ENCODE assay signal across 12 cellular contexts in genomic region chr4:38601244-38601915, GRCh38.
DNase-seq lines count a peak whose midpoint lies in the region; ATAC-seq and TF ChIP-seq lines count a peak whose summit lies in the region.
"Had no signal": no experiment of that assay in that cellular context is flagged by ENCODE, and none has a peak within 500 bp of the region (broad histone marks: within the 10 kb centered on the region; RNA-seq: fewer than 3 reads in every experiment).

No MANE protein-coding gene starts in this region.

- H3K9me3 ChIP-seq in HEK293 (ENCODE audit: control insufficient read depth, insufficient read depth, low read depth, low read length) (no peaks in the 10 kb centered on the region), prostate gland (no peaks in the 10 kb centered on the region), aorta (ENCODE audit: control insufficient read depth, low read length) (no peaks in the 10 kb centered on the region)
- H3K9me3 ChIP-seq in effector memory CD4-positive, alpha-beta T cell (ENCODE audit: control insufficient read depth, low read length) = no peaks in the 10 kb centered on the region

- no peaks in the 10 kb centered on the region for H3K36me3 ChIP-seq in HEK293 (ENCODE audit: control insufficient read depth in 2 of 2, insufficient read depth in 1 of 2, low read length in 2 of 2)
- H3K36me3 ChIP-seq in prostate gland = no peaks in the 10 kb centered on the region
- no peaks in the 10 kb centered on the region for H3K36me3 ChIP-seq in aorta (ENCODE audit: control insufficient read depth in 1 of 2, insufficient read depth in 2 of 2, low read length in 1 of 2)
- H3K36me3 ChIP-seq in effector memory CD4-positive, alpha-beta T cell (ENCODE audit: control insufficient read depth, insufficient read depth, low read length) = no peaks in the 10 kb centered on the region

- 59% methylated on average over 6 of the region's 6 CpGs for WGBS in prostate gland
- 70 to 73% methylated on average over 6 of the region's 6 CpGs for WGBS in aorta, 2 donors

- peak; percentile 78 for DNase-seq in NCI-H510A treated with DMSO at 0.1 percent for 48 hours (lab: John Stamatoyannopoulos, UW)
- no peak for DNase-seq in epithelial cell of prostate (ENCODE audit: low read depth, low spot score)
- peak; percentile 19 for DNase-seq in prostate gland (ENCODE audit: low spot score)
- DNase-seq in hepatic stellate cell (ENCODE audit: low spot score) = no peak
- DNase-seq in aorta = no peak
- no peak for DNase-seq in effector memory CD4-positive, alpha-beta T cell
- DNase-seq: anterior cingulate cortex; right cardiac atrium; stimulated activated naive B cell treated with anti-CD40 and anti-IgM and Interleukin-4, amounts not matched to agents 10 μg/mL and 1 μg/mL and 100 μg/mL, for 72 hours had no signal

- no peak for TF ChIP-seq POLR2A in prostate gland (IDR thresholded peaks at IDR 0.05)

- CTCF ChIA-PET in HEK293 (lab: Yijun Ruan, JAX) = interaction anchor here (0.7 kb wide), 1 partner anchor 383 kb away, joined by 3 read pairs; no protein-coding TSS in a partner anchor

- H3K27ac ChIP-seq in HEK293 (ENCODE audit: extremely low read depth, low read depth, low read length) (no peak overlapping the region), epithelial cell of prostate (peak overlapping the region; percentile 42), prostate gland (no peak overlapping the region), aorta (ENCODE audit: low read depth in 1 of 2, low read length in 2 of 2) (no peak overlapping the region)
- H3K27ac ChIP-seq in effector memory CD4-positive, alpha-beta T cell (ENCODE audit: insufficient read depth, low read length, poor library complexity, severe bottlenecking) = no peak overlapping the region

- POLR2A ChIA-PET in HEK293 (lab: Yijun Ruan, JAX) = no interaction called here

- intact Hi-C loops in prostate gland (cut with DNase I) (no loop called here), aorta (cut with DNase I) (no loop called here)

- H3K27me3 ChIP-seq in prostate gland (replicated peaks; ENCODE audit: insufficient read depth) (no peaks in the 10 kb centered on the region), aorta (ENCODE audit: control insufficient read depth in 1 of 2, insufficient read depth in 2 of 2, low read length in 1 of 2) (no peaks in the 10 kb centered on the region)
- H3K27me3 ChIP-seq in effector memory CD4-positive, alpha-beta T cell (replicated peaks; ENCODE audit: control insufficient read depth, insufficient read depth, low read length, poor library complexity, severe bottlenecking) = no peaks in the 10 kb centered on the region

- ATAC-seq in HG02588 (IDR thresholded peaks at IDR 0.05; ENCODE audit: unreplicated experiment) (no peak), aorta (ENCODE audit: low FRiP score) (no peak)
- ATAC-seq: activated CD4-positive, CD25-positive, alpha-beta regulatory T cell treated with anti-CD3 and anti-CD28 coated beads, Interleukin-2, amount 50 U/mL, for 24 hours had no signal

- H3K4me3 ChIP-seq in HEK293 (ENCODE audit: low read depth, low read length) = no peak overlapping the region
- no peak overlapping the region for H3K4me3 ChIP-seq in prostate gland
- no peak overlapping the region for H3K4me3 ChIP-seq in aorta (ENCODE audit: low read length in 2 of 2)
- no peak overlapping the region for H3K4me3 ChIP-seq in effector memory CD4-positive, alpha-beta T cell (ENCODE audit: insufficient read depth, low read depth, low read length, poor library complexity, severe bottlenecking)

- no peaks in the 10 kb centered on the region for H3K4me1 ChIP-seq in HEK293 (ENCODE audit: control insufficient read depth, insufficient read depth, low read length)
- H3K4me1 ChIP-seq in prostate gland (replicated peaks) = no peaks in the 10 kb centered on the region
- no peaks in the 10 kb centered on the region for H3K4me1 ChIP-seq in aorta (ENCODE audit: control insufficient read depth in 1 of 2, insufficient read depth in 2 of 2, low read length in 2 of 2)
- no peaks in the 10 kb centered on the region for H3K4me1 ChIP-seq in effector memory CD4-positive, alpha-beta T cell (ENCODE audit: control insufficient read depth, insufficient read depth, low read length, poor library complexity, severe bottlenecking)

- TF ChIP-seq CTCF in HEK293 (tag by site-specific recombination; IDR thresholded peaks at IDR 0.05) = no peak
- no peak for TF ChIP-seq CTCF in prostate gland (IDR thresholded peaks at IDR 0.05)

TF ChIP-seq in HEK293, 187 proteins besides CTCF, POLR2A, EP300 and RAD21 (continues in another document):
- TF ChIP-seq ZNF560 (tag by site-specific recombination; IDR thresholded peaks at IDR 0.05; ENCODE audit: borderline replicate concordance) = no peak
- no peak for TF ChIP-seq ZNF223 (tag by site-specific recombination; IDR thresholded peaks at IDR 0.05)
- TF ChIP-seq PRDM10 (tag by site-specific recombination; IDR thresholded peaks at IDR 0.05) = 0 out of 2 replicates have a peak, but pooled peaks have one; percentile 14
- TF ChIP-seq ZBTB7A (tag by site-specific recombination; IDR thresholded peaks at IDR 0.05; ENCODE audit: low read depth) = no peak
- peak; percentile 61 for TF ChIP-seq ZSCAN4 (tag by site-specific recombination; IDR thresholded peaks at IDR 0.05)
- no peak for TF ChIP-seq ZNF366 (tag by site-specific recombination; conservative IDR thresholded peaks at IDR 0.05)
- TF ChIP-seq ZFHX2 (tag by site-specific recombination; conservative IDR thresholded peaks at IDR 0.05) = peak; percentile 62; the same call in 1 of the 2 replicates
- TF ChIP-seq, protein P1, sequence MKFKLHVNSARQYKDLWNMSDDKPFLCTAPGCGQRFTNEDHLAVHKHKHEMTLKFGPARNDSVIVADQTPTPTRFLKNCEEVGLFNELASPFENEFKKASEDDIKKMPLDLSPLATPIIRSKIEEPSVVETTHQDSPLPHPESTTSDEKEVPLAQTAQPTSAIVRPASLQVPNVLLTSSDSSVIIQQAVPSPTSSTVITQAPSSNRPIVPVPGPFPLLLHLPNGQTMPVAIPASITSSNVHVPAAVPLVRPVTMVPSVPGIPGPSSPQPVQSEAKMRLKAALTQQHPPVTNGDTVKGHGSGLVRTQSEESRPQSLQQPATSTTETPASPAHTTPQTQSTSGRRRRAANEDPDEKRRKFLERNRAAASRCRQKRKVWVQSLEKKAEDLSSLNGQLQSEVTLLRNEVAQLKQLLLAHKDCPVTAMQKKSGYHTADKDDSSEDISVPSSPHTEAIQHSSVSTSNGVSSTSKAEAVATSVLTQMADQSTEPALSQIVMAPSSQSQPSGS (tag by site-specific recombination; IDR thresholded peaks at IDR 0.05; ENCODE audit: low read depth) = 0 out of 2 replicates have a peak, but pooled peaks have one; percentile 42
- no peak for TF ChIP-seq ZNF341 (tag by site-specific recombination; IDR thresholded peaks at IDR 0.05; ENCODE audit: low read depth)
- TF ChIP-seq ELK4 (IDR thresholded peaks at IDR 0.05; ENCODE audit: borderline replicate concordance, low read depth, low read length) = no peak

Comparison
In these comparisons a context has a peak if more than half of its experiments do, and no peak if none do; other contexts are left out.
1. DNase-seq: peak in NCI-H510A treated with DMSO at 0.1 percent for 48 hours (single experiment) and prostate gland (single experiment); none in epithelial cell of prostate (single experiment), hepatic stellate cell (single experiment), aorta (0 of 2) and effector memory CD4-positive, alpha-beta T cell (0 of 3).